Comparison of ENCODE assay signal across 11 cellular contexts in the genomic region with DNA sequence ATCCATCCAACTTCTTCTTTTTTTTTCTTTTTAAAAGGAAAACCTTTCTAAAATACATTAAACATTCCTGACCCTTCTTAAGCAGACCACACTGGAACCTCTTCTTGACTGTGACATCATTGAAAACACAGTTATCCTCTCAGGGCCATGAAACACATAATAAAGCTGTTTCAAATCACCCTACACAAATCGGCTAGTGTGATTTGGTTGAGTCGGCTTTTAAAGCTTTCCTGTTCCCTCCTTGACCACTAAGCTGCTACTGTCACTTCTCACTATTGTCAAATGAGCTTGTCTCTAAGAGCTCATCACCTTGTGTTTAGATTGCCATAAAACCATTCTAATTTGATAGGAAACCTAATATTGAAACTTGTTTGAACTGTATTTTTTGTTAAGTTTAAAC. TPM values are rescaled to one million over a fixed set of nuclear protein-coding genes. Genes with fewer than 3 reads are reported as not detected.
DNase-seq lines count a peak whose midpoint lies in the region; ATAC-seq and TF ChIP-seq lines count a peak whose summit lies in the region.
"Had no signal": no experiment of that assay in that cellular context is flagged by ENCODE, and none has a peak within 500 bp of the region (broad histone marks: within the 10 kb centered on the region; RNA-seq: fewer than 3 reads in every experiment).

No MANE protein-coding gene starts in this region.

- H3K27me3 ChIP-seq in WERI-Rb-1 (ENCODE audit: insufficient read depth, low read depth, severe bottlenecking) (no peaks in the 10 kb centered on the region), osteoblast (ENCODE audit: insufficient read depth, low read length) (no peaks in the 10 kb centered on the region)

- peaks cover 97% of the 10 kb centered on the region for H3K79me2 ChIP-seq in osteoblast (ENCODE audit: insufficient read depth, low read length)

- no peak for DNase-seq in activated CD4-positive, alpha-beta T cell treated with anti-CD3 and anti-CD28 coated beads for 36 hours
- no peak for DNase-seq in activated CD4-positive, alpha-beta T cell treated with anti-CD3 and anti-CD28 coated beads, Interleukin-2, amount 10 ng/mL, durations not matched to agents 24 days and 14 days
- peak; percentile 47 for DNase-seq in WERI-Rb-1
- DNase-seq in osteoblast (ENCODE audit: insufficient read length, low spot score, missing footprints): no peak
- DNase-seq in caudate nucleus (lab: John Stamatoyannopoulos, UW): no peak
- no peak for DNase-seq in stimulated activated CD4-positive, alpha-beta T cell treated with anti-CD3 and anti-CD28 coated beads, Interleukin-4, amount 100 ng/mL, for 4 hours
- DNase-seq: ACHN; activated CD4-positive, alpha-beta T cell treated with anti-CD3 and anti-CD28 coated beads for 4 hours had no signal

- no peak for TF ChIP-seq CTCF in WERI-Rb-1 (IDR thresholded peaks at IDR 0.05; ENCODE audit: low read depth, low read length)
- no peak for TF ChIP-seq CTCF in osteoblast (IDR thresholded peaks at IDR 0.05; ENCODE audit: extremely low read depth, low read depth, low read length)

- H4K20me1 ChIP-seq in osteoblast (ENCODE audit: insufficient read depth, low read length): peaks cover 52% of the 10 kb centered on the region

- H3K4me1 Mint-ChIP-seq in activated CD4-positive, alpha-beta T cell treated with anti-CD3 and anti-CD28 coated beads for 36 hours: peaks cover 74% of the 10 kb centered on the region
- H3K4me1 Mint-ChIP-seq in activated CD4-positive, alpha-beta T cell treated with anti-CD3 and anti-CD28 coated beads, Interleukin-2, amount 10 ng/mL, durations not matched to agents 24 days and 14 days: peaks cover 59% of the 10 kb centered on the region
- H3K4me1 Mint-ChIP-seq in IgD-negative memory B cell: peaks cover 46 to 62% (median 50%) of the 10 kb centered on the region in 3 donors

- H3K27ac Mint-ChIP-seq in activated CD4-positive, alpha-beta T cell treated with anti-CD3 and anti-CD28 coated beads for 36 hours: peak overlapping the region; percentile 75
- no peak overlapping the region for H3K27ac Mint-ChIP-seq in activated CD4-positive, alpha-beta T cell treated with anti-CD3 and anti-CD28 coated beads, Interleukin-2, amount 10 ng/mL, durations not matched to agents 24 days and 14 days
- peak overlapping the region in 1 of 3 donors; percentile 86 for H3K27ac Mint-ChIP-seq in IgD-negative memory B cell

- H3K4me1 ChIP-seq in osteoblast (ENCODE audit: insufficient read depth, low read length): peaks cover 56% of the 10 kb centered on the region
- H3K4me1 ChIP-seq: prostate gland had no signal

- intact Hi-C loops in activated CD4-positive, alpha-beta T cell treated with anti-CD3 and anti-CD28 coated beads for 36 hours (cut with DNase I, micrococcal nuclease): loop anchor here in 1 of 2 experiments (5.0 kb wide), 1 partner anchor 42 kb away; no protein-coding TSS in a partner anchor
- intact Hi-C loops in activated CD4-positive, alpha-beta T cell treated with anti-CD3 and anti-CD28 coated beads, Interleukin-2, amount 10 ng/mL, durations not matched to agents 24 days and 14 days (cut with micrococcal nuclease): no loop called here

- H3K4me2 ChIP-seq in osteoblast (ENCODE audit: insufficient read depth, low read length): peak overlapping the region; percentile 16

- CTCF ChIA-PET in activated CD4-positive, alpha-beta T cell treated with anti-CD3 and anti-CD28 coated beads for 36 hours (lab: Charles Lee): interaction anchor here (0.6 to 3.4 kb wide), 10 partner anchors 9 to 1532 kb away, joined by 3 to 12 read pairs (median 4); no protein-coding TSS in a partner anchor

- no peak overlapping the region for H2AFZ ChIP-seq in osteoblast (ENCODE audit: low read length)

- ATAC-seq in activated CD4-positive, alpha-beta T cell treated with anti-CD3 and anti-CD28 coated beads for 36 hours: peak; percentile 41
- ATAC-seq in GM19324 (IDR thresholded peaks at IDR 0.05; ENCODE audit: low FRiP score, unreplicated experiment): no peak

- H3K4me3 ChIP-seq in WERI-Rb-1 (ENCODE audit: low read depth, low read length) (no peak overlapping the region), osteoblast (ENCODE audit: insufficient read depth, low read length) (no peak overlapping the region)
- H3K4me3 ChIP-seq: prostate gland had no signal

- H3K36me3 Mint-ChIP-seq in activated CD4-positive, alpha-beta T cell treated with anti-CD3 and anti-CD28 coated beads for 36 hours (ENCODE audit: low read depth): peaks cover 18% of the 10 kb centered on the region
- H3K36me3 Mint-ChIP-seq in activated CD4-positive, alpha-beta T cell treated with anti-CD3 and anti-CD28 coated beads, Interleukin-2, amount 10 ng/mL, durations not matched to agents 24 days and 14 days (ENCODE audit: low read depth): peaks cover 22% of the 10 kb centered on the region
- no peaks in the 10 kb centered on the region for H3K36me3 Mint-ChIP-seq in IgD-negative memory B cell

- no peak overlapping the region for H3K4me3 Mint-ChIP-seq in activated CD4-positive, alpha-beta T cell treated with anti-CD3 and anti-CD28 coated beads for 36 hours
- H3K4me3 Mint-ChIP-seq in activated CD4-positive, alpha-beta T cell treated with anti-CD3 and anti-CD28 coated beads, Interleukin-2, amount 10 ng/mL, durations not matched to agents 24 days and 14 days: no peak overlapping the region
- peak overlapping the region; percentile 28 to 96 (median 65) for H3K4me3 Mint-ChIP-seq in IgD-negative memory B cell

- H3K9me3 ChIP-seq in WERI-Rb-1 (ENCODE audit: severe bottlenecking) (no peaks in the 10 kb centered on the region), osteoblast (ENCODE audit: low read depth, low read length) (no peaks in the 10 kb centered on the region)
- H3K9me3 ChIP-seq: prostate gland had no signal

- POLR2A ChIA-PET in activated CD4-positive, alpha-beta T cell treated with anti-CD3 and anti-CD28 coated beads for 36 hours (lab: Charles Lee): interaction anchor here (0.9 to 1.1 kb wide), 2 partner anchors 13 to 66 kb away, joined by 6 read pairs; no protein-coding TSS in a partner anchor

- no peaks in the 10 kb centered on the region for H3K9me3 Mint-ChIP-seq in activated CD4-positive, alpha-beta T cell treated with anti-CD3 and anti-CD28 coated beads for 36 hours (ENCODE audit: low read depth)
- H3K9me3 Mint-ChIP-seq in activated CD4-positive, alpha-beta T cell treated with anti-CD3 and anti-CD28 coated beads, Interleukin-2, amount 10 ng/mL, durations not matched to agents 24 days and 14 days: no peaks in the 10 kb centered on the region
- no peaks in the 10 kb centered on the region for H3K9me3 Mint-ChIP-seq in IgD-negative memory B cell

- H3K27me3 Mint-ChIP-seq in activated CD4-positive, alpha-beta T cell treated with anti-CD3 and anti-CD28 coated beads for 36 hours: no peaks in the 10 kb centered on the region
- no peaks in the 10 kb centered on the region for H3K27me3 Mint-ChIP-seq in activated CD4-positive, alpha-beta T cell treated with anti-CD3 and anti-CD28 coated beads, Interleukin-2, amount 10 ng/mL, durations not matched to agents 24 days and 14 days
- H3K27me3 Mint-ChIP-seq in IgD-negative memory B cell: no peaks in the 10 kb centered on the region

- peak overlapping the region; percentile 46 for H3K27ac ChIP-seq in WERI-Rb-1
- peak overlapping the region; percentile 10 for H3K27ac ChIP-seq in osteoblast (ENCODE audit: low read depth, low read length)
- no peak overlapping the region for H3K27ac ChIP-seq in caudate nucleus (ENCODE audit: low read depth, low read length)
- H3K27ac ChIP-seq: prostate gland had no signal

- H3K36me3 ChIP-seq in WERI-Rb-1 (peaks cover 6% of the 10 kb centered on the region), osteoblast (ENCODE audit: insufficient read depth, low read length) (no peaks in the 10 kb centered on the region)
- H3K36me3 ChIP-seq: prostate gland had no signal

RNA-seq across cellular contexts. Expression of a gene that starts 5.9 kb away (rescaled TPM):
- total RNA-seq in activated CD4-positive, alpha-beta T cell treated with anti-CD3 and anti-CD28 coated beads for 36 hours: 10 to 100 TPM; 37.0 to 39.7 TPM
- total RNA-seq in activated CD4-positive, alpha-beta T cell treated with anti-CD3 and anti-CD28 coated beads, Interleukin-2, amount 10 ng/mL, durations not matched to agents 24 days and 14 days: 48.4 and 49.5 TPM in 2 replicates
- 10.2 TPM for polyA plus RNA-seq in IgD-negative memory B cell
- 40.7 and 43.1 TPM in 2 replicates for total RNA-seq in osteoblast

Comparison
In these comparisons a context has a peak if more than half of its experiments do, and no peak if none do; other contexts are left out.
1. H3K4me3 Mint-ChIP-seq: peak in IgD-negative memory B cell (4 of 4); none in activated CD4-positive, alpha-beta T cell treated with anti-CD3 and anti-CD28 coated beads for 36 hours (single experiment) and activated CD4-positive, alpha-beta T cell treated with anti-CD3 and anti-CD28 coated beads, Interleukin-2, amount 10 ng/mL, durations not matched to agents 24 days and 14 days (single experiment).